29 cellular contexts compared by ENCODE assay signal in the genomic region with DNA sequence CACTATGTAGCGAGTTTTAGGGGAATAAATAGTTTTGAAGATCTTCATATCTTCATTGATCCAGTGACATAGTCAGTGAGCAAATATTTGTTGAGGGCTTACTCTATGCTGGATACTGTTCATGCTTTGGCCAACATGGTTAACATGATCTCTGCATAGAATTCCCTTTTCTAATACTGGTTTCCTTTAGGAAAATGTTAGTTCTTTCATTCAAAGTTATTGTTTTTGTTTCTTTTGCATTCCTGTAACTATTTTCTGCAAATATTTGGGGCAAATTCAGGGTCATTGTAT.
"Had no signal": no experiment of that assay in that cellular context is flagged by ENCODE, and none has a peak within 500 bp of the region (broad histone marks: within the 10 kb centered on the region; RNA-seq: fewer than 3 reads in every experiment).

No MANE protein-coding gene starts in this region.

- H3K36me3 ChIP-seq: esophagus squamous epithelium, neutrophil, pancreas, prostate gland, sigmoid colon, stomach, thyroid gland, upper lobe of left lung, vagina had no signal

- H3K9me3 ChIP-seq: esophagus squamous epithelium, neutrophil, pancreas, prostate gland, sigmoid colon, stomach, thyroid gland, upper lobe of left lung, vagina had no signal

- H3K4me2 ChIP-seq: smooth muscle cell had no signal

- H3K27me3 ChIP-seq: esophagus squamous epithelium, neutrophil, pancreas, sigmoid colon, stomach, thyroid gland, upper lobe of left lung, vagina had no signal

- H3K4me3 ChIP-seq: esophagus squamous epithelium, pancreas, prostate gland, sigmoid colon, smooth muscle cell, stomach, thyroid gland, upper lobe of left lung, vagina had no signal

- DNase-seq: activated CD4-positive, alpha-beta T cell treated with anti-CD3 and anti-CD28 coated beads for 36 hours; activated CD4-positive, CD25-positive, alpha-beta regulatory T cell; activated CD8-positive, alpha-beta memory T cell treated with anti-CD3 and anti-CD28 coated beads, Interleukin-2, amount 10 ng/mL, durations not matched to agents 7 days and 5 days; activated CD8-positive, alpha-beta T cell treated with anti-CD3 and anti-CD28 coated beads, Interleukin-2, amount 10 ng/mL, durations not matched to agents 7 days and 5 days; activated T-cell treated with anti-CD3 and anti-CD28 coated beads, Interleukin-2, amount 50 U/mL, for 48 hours; effector CD8-positive, alpha-beta T cell; esophagus squamous epithelium; foreskin melanocyte; glutamatergic neuron; islet precursor cell; left ventricle myocardium superior; naive B cell; nephron progenitor cell; pancreas; retina; sigmoid colon; stimulated activated CD4-positive, alpha-beta T cell treated with anti-CD3 and anti-CD28 coated beads, Interleukin-1b, Interleukin-23, amount 100 ng/mL, for 48 hours; stimulated activated naive B cell treated with anti-CD40 and anti-IgM and Interleukin-4, amounts not matched to agents 10 μg/mL and 1 μg/mL and 100 μg/mL, for 72 hours; stomach; upper lobe of left lung had no signal

- H3K27ac ChIP-seq: epithelial cell of prostate, esophagus squamous epithelium, neutrophil, pancreas, prostate gland, sigmoid colon, stomach, upper lobe of left lung, vagina had no signal

- FAIRE-seq: colon, endometrium, pancreas had no signal

- H3K4me1 ChIP-seq: prostate gland, upper lobe of left lung, vagina had no signal

- ATAC-seq: activated CD4-positive, alpha-beta T cell treated with anti-CD3 and anti-CD28 coated beads for 36 hours; activated CD8-positive, alpha-beta memory T cell treated with anti-CD3 and anti-CD28 coated beads, Interleukin-2, amount 10 ng/mL, durations not matched to agents 7 days and 5 days; activated CD8-positive, alpha-beta T cell treated with anti-CD3 and anti-CD28 coated beads, Interleukin-2, amount 10 ng/mL, durations not matched to agents 7 days and 5 days; activated naive CD4-positive, alpha-beta T cell treated with anti-CD3 and anti-CD28 coated beads, Interleukin-2, amount 50 U/mL, for 72 hours; left ventricle myocardium superior; stimulated activated naive B cell treated with anti-CD40 and anti-IgM and Interleukin-4, amounts not matched to agents 10 μg/mL and 1 μg/mL and 100 μg/mL, for 72 hours had no signal
